ENCODE assay signal across 8 cellular contexts in the genomic region with DNA sequence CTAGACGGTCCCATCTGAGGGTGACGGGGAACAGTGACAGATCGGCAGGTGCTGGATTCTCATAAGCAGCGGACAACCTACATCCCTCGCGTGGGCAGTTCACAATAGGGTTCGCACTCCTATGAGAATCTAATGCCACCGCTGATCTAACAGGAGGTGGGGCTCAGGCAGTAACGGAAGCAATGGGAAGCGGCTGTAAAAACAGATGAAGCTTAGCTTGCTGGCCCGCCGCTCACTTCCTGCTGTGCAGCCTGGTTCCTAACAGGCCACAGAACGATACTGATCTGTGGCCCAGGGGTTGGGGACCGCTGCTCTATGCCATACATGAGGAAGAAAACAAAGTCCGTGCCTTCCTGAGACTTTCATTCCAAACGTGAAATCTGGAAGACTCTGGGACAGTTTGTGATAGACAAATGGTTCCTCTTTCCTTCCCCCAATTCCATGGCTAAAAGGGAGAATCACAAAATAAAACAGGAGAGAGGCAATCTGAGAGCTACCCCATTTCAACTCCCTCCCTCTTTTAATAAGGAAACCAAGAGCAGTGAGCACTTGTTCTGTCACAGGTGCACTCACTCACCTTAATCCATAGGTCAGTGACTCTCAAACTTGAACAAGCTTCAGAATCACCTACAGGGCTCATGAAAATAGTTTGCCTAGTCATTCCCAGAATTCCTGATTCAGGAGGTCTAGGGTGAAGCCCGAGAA. TPM values are rescaled to one million over a fixed set of nuclear protein-coding genes. Genes with fewer than 3 reads are reported as not detected.
A peak's percentile ranks its signal among the peaks of the same experiment; 100 is the strongest.
DNase-seq lines count a peak whose midpoint lies in the region; ATAC-seq lines count a peak whose summit lies in the region.

No MANE protein-coding gene starts in this region.

- in situ Hi-C loops in HAP-1 (cut with MboI; ENCODE audit: low sequenced_read_pairs), result no loop called here

- no peaks in the 10 kb centered on the region for H3K27me3 ChIP-seq in HAP-1 (ENCODE audit: low read depth)

- DNase-seq in activated CD8-positive, alpha-beta memory T cell treated with anti-CD3 and anti-CD28 coated beads for 24 hours, result peak; percentile 66
- DNase-seq in left cardiac atrium (peak; percentile 73), NCI-H1417 treated with DMSO at 0.1 percent for 48 hours (lab: John Stamatoyannopoulos, UW) (no peak), posterior cingulate gyrus (no peak), HAP-1 (ENCODE audit: low spot score in 2 of 2) (no peak)
- DNase-seq in stimulated activated naive B cell treated with anti-CD40 and anti-IgM and Interleukin-4, amounts not matched to agents 10 μg/mL and 1 μg/mL and 100 μg/mL, for 72 hours, result no peak

- ATAC-seq in HG02938 (IDR thresholded peaks at IDR 0.05; ENCODE audit: unreplicated experiment) (peak; percentile 73), left cardiac atrium (peak; percentile 77 to 85), GM18907 (IDR thresholded peaks at IDR 0.05; ENCODE audit: unreplicated experiment) (no peak)
- peak; percentile 77 to 85 for ATAC-seq in stimulated activated naive B cell treated with anti-CD40 and anti-IgM and Interleukin-4, amounts not matched to agents 10 μg/mL and 1 μg/mL and 100 μg/mL, for 72 hours (replicated peaks)

- H3K4me3 ChIP-seq in HAP-1, result no peak overlapping the region

- H3K4me1 Mint-ChIP-seq in stimulated activated naive B cell treated with anti-CD40 and anti-IgM and Interleukin-4, amounts not matched to agents 10 μg/mL and 1 μg/mL and 100 μg/mL, for 72 hours, result peaks cover 17 to 33% of the 10 kb centered on the region in 2 donors

- peak overlapping the region; percentile 89 for H3K27ac Mint-ChIP-seq in stimulated activated naive B cell treated with anti-CD40 and anti-IgM and Interleukin-4, amounts not matched to agents 10 μg/mL and 1 μg/mL and 100 μg/mL, for 72 hours

- H3K9me3 ChIP-seq in HAP-1, result no peaks in the 10 kb centered on the region

- peaks cover 5% of the 10 kb centered on the region for H3K4me1 ChIP-seq in HAP-1

- H3K27me3 Mint-ChIP-seq in stimulated activated naive B cell treated with anti-CD40 and anti-IgM and Interleukin-4, amounts not matched to agents 10 μg/mL and 1 μg/mL and 100 μg/mL, for 72 hours, result no peaks in the 10 kb centered on the region

- intact Hi-C loops in left cardiac atrium (cut with DNase I) (loop anchor here in 1 of 2 donors (10.0 kb wide), 1 partner anchor 692 kb away; no protein-coding TSS in a partner anchor), posterior cingulate gyrus (cut with DNase I) (loop anchor here (10.0 kb wide), 3 partner anchors 462 to 722 kb away; a partner anchor contains a TSS)

- peaks cover 11 to 29% of the 10 kb centered on the region in 2 donors for H3K36me3 Mint-ChIP-seq in stimulated activated naive B cell treated with anti-CD40 and anti-IgM and Interleukin-4, amounts not matched to agents 10 μg/mL and 1 μg/mL and 100 μg/mL, for 72 hours

- peak overlapping the region; percentile 69 to 73 for H3K4me3 Mint-ChIP-seq in stimulated activated naive B cell treated with anti-CD40 and anti-IgM and Interleukin-4, amounts not matched to agents 10 μg/mL and 1 μg/mL and 100 μg/mL, for 72 hours

- peaks cover 11% of the 10 kb centered on the region for H3K36me3 ChIP-seq in HAP-1 (replicated peaks)

- H3K9me3 Mint-ChIP-seq in stimulated activated naive B cell treated with anti-CD40 and anti-IgM and Interleukin-4, amounts not matched to agents 10 μg/mL and 1 μg/mL and 100 μg/mL, for 72 hours, result no peaks in the 10 kb centered on the region

RNA-seq across cellular contexts. Expression of a gene that starts 12.1 kb away (rescaled TPM):
- total RNA-seq in left cardiac atrium, result 10 to 100 TPM in 1 of 2 donors, 1 to 10 TPM in 1; 9.2 to 11.9 TPM

RNA-seq across cellular contexts. Expression of a gene that starts 16.4 kb away (rescaled TPM):
- not detected for total RNA-seq in left cardiac atrium

RNA-seq across cellular contexts. Expression of a gene that starts 27.6 kb away (rescaled TPM):
- total RNA-seq in left cardiac atrium, result not detected

Comparison
In these comparisons a context has a peak if more than half of its experiments do, and no peak if none do; other contexts are left out.
1. DNase-seq: peak in activated CD8-positive, alpha-beta memory T cell treated with anti-CD3 and anti-CD28 coated beads for 24 hours (single experiment) and left cardiac atrium (single experiment); none in stimulated activated naive B cell treated with anti-CD40 and anti-IgM and Interleukin-4, amounts not matched to agents 10 μg/mL and 1 μg/mL and 100 μg/mL, for 72 hours (single experiment), NCI-H1417 treated with DMSO at 0.1 percent for 48 hours (single experiment), posterior cingulate gyrus (0 of 10) and HAP-1 (0 of 2).